Comparison of ENCODE assay signal across 9 cellular contexts in the genomic region with DNA sequence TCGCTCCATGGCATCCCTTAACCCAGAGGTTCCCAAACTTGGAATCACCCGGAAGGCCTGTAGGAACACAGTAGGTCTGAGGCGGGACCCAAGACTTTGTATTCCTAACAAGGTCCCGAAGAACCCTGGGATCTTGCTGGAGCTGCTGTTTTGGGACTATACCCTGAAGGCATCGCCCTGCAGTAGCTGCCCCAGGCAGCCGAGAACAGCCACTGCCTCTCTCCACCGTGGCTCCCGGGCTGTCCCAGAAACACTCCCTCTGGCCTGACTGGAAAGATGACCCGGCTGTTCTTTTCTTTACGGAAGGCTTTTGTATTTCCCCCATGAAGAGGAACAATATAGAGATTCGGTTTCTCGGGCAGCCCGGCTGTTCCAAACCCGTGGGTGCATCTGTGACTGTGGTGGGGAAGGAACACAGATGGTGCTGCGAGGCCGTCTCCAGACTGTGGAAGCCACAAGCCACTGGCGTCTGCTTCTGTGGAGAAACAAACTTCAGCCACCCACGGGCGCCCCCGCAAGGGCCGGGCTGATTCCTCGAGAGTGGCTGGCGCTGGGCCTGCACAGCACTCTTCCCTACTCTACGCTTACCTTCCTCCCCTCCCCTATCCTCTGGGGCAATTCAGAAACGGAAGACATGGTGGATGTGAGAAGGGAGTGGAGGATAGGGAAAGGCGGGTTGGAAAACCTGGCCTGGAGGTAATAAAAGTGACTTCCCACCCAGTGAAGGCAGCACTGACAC. TPM values are rescaled to one million over a fixed set of nuclear protein-coding genes. Genes with fewer than 3 reads are reported as not detected.
A peak's percentile ranks its signal among the peaks of the same experiment; 100 is the strongest.
DNase-seq lines count a peak whose midpoint lies in the region; ATAC-seq and TF ChIP-seq lines count a peak whose summit lies in the region.
"Had no signal": no experiment of that assay in that cellular context is flagged by ENCODE, and none has a peak within 500 bp of the region (broad histone marks: within the 10 kb centered on the region; RNA-seq: fewer than 3 reads in every experiment).

No MANE protein-coding gene starts in this region.

- H3K4me3 ChIP-seq in GM23338 (peak overlapping the region; percentile 10; the same call in 1 of the 2 replicates), skeletal muscle satellite cell (ENCODE audit: low read length) (peak overlapping the region; percentile 22)

- ATAC-seq in GM23338 (peak; percentile 74), left ventricle myocardium superior (peak; percentile 80), HG03025 (IDR thresholded peaks at IDR 0.05; ENCODE audit: low FRiP score, unreplicated experiment) (no peak), HG03521 (IDR thresholded peaks at IDR 0.05; ENCODE audit: unreplicated experiment) (no peak)

- H3K36me3 ChIP-seq in GM23338 (ENCODE audit: insufficient read depth) (no peaks in the 10 kb centered on the region), skeletal muscle satellite cell (ENCODE audit: insufficient read depth, low read length) (no peaks in the 10 kb centered on the region)

- peaks cover 13% of the 10 kb centered on the region for H3F3A ChIP-seq in GM23338 (replicated peaks; ENCODE audit: low read depth)

- peaks cover 3% of the 10 kb centered on the region; the same call in 1 of the 3 replicates for H3K9me3 Mint-ChIP-seq in GM23338
- H3K9me3 Mint-ChIP-seq: central memory CD8-positive, alpha-beta T cell had no signal

- H3K36me3 Mint-ChIP-seq in GM23338 (ENCODE audit: low read depth), result peaks cover 17% of the 10 kb centered on the region

- H3K4me1 ChIP-seq in GM23338 (ENCODE audit: insufficient read depth), result peaks cover 32% of the 10 kb centered on the region
- H3K4me1 ChIP-seq in skeletal muscle satellite cell (ENCODE audit: control insufficient read depth, insufficient read depth, low read length), result peaks cover 6% of the 10 kb centered on the region

- H3K4me3 Mint-ChIP-seq in GM23338, result peak overlapping the region; percentile 55
- H3K4me3 Mint-ChIP-seq: central memory CD8-positive, alpha-beta T cell had no signal

- peaks cover 13% of the 10 kb centered on the region for H3K9me2 ChIP-seq in GM23338 (ENCODE audit: insufficient read depth)

- peaks cover 14% of the 10 kb centered on the region for H3K79me2 ChIP-seq in GM23338 (replicated peaks; ENCODE audit: insufficient read depth)

- H2AFZ ChIP-seq in GM23338, result no peak overlapping the region

- DNase-seq in GM23338 (ENCODE audit: low spot score) (peak; percentile 90), left ventricle myocardium superior (peak; percentile 67), activated gamma-delta T cell (lab: John Stamatoyannopoulos, UW) (no peak)
- no peak for DNase-seq in effector CD4-positive, alpha-beta T cell

- TF ChIP-seq CTCF in GM23338 (conservative IDR thresholded peaks at IDR 0.05; ENCODE audit: low read depth in 2 of 2), result 0 out of 4 replicates have a peak, but pooled peaks of 1 of the 2 experiments have one; percentile 9

- no peaks in the 10 kb centered on the region for H3K9me3 ChIP-seq in skeletal muscle satellite cell (replicated peaks; ENCODE audit: low read length)

- no peaks in the 10 kb centered on the region for H4K20me1 ChIP-seq in GM23338 (replicated peaks; ENCODE audit: insufficient read depth)

- H3K4me1 Mint-ChIP-seq in GM23338, result peaks cover 50% of the 10 kb centered on the region
- H3K4me1 Mint-ChIP-seq: central memory CD8-positive, alpha-beta T cell had no signal

- peak overlapping the region; percentile 99 for H3K27ac ChIP-seq in GM23338 (ENCODE audit: low read depth)

- H3K27me3 ChIP-seq in GM23338 (ENCODE audit: insufficient read depth), result no peaks in the 10 kb centered on the region
- H3K27me3 ChIP-seq in skeletal muscle satellite cell (ENCODE audit: control insufficient read depth, insufficient read depth, low read length), result peaks cover 22% of the 10 kb centered on the region

- intact Hi-C loops in left ventricle myocardium superior (cut with micrococcal nuclease), result no loop called here

- peak overlapping the region; percentile 97 for H3K27ac Mint-ChIP-seq in GM23338

- H3K4me2 ChIP-seq in GM23338 (peak overlapping the region; percentile 67), skeletal muscle satellite cell (ENCODE audit: low read length) (peak overlapping the region; percentile 68)

- H3K9ac ChIP-seq in skeletal muscle satellite cell (ENCODE audit: low read depth, low read length), result no peak overlapping the region

- peaks cover 30% of the 10 kb centered on the region for H3K27me3 Mint-ChIP-seq in GM23338 (ENCODE audit: insufficient read depth, low read depth, poor library complexity)

TF ChIP-seq in GM23338, 12 proteins besides CTCF, POLR2A, EP300 and RAD21:
- TF ChIP-seq CREB1 (CRISPR knock-in tag; IDR thresholded peaks at IDR 0.05; ENCODE audit: low read depth) (0 out of 2 replicates have a peak, but pooled peaks have one; percentile 22), STAT1 (IDR thresholded peaks at IDR 0.05; ENCODE audit: unreplicated experiment) (no peak), POLR2AphosphoS5 (IDR thresholded peaks at IDR 0.05; ENCODE audit: low read depth) (peak; percentile 65; the same call in 1 of the 2 replicates)

TF ChIP-seq in PFSK-1, 5 proteins besides CTCF, POLR2A, EP300 and RAD21:
- TF ChIP-seq FOXP2 (optimal IDR thresholded peaks at IDR 0.05; ENCODE audit: borderline replicate concordance, extremely low read depth, extremely low read length, insufficient read depth) (no peak), TAF1 (IDR thresholded peaks at IDR 0.05; ENCODE audit: borderline replicate concordance, insufficient read depth, low read length) (peak; percentile 84; the same call in 1 of the 2 replicates), REST (IDR thresholded peaks at IDR 0.05; ENCODE audit: insufficient read depth in 1 of 2, low read depth in 2 of 2, low read length in 2 of 2) (peak in 1 of 2 experiments; percentile 30; a peak in 1 of 4 replicates), POLR2AphosphoS5 (IDR thresholded peaks at IDR 0.05; ENCODE audit: low read depth, low read length) (peak; percentile 69), SIN3A (IDR thresholded peaks at IDR 0.05; ENCODE audit: borderline replicate concordance, insufficient read depth, low read length) (peak; percentile 39; the same call in 1 of the 2 replicates)

RNA-seq across cellular contexts. Expression of gene VASH2, which starts 33.8 kb away (rescaled TPM):
- total RNA-seq in GM23338 (2014; rRNA removed; shearing (Covaris generic)), result 305 and 381 TPM in 2 replicates
- 129 and 136 TPM in 2 replicates for polyA plus RNA-seq in GM23338 (2016; fragmentation: Nextera tagmentation; extraction: Ambion mirVana)
- 7.0 TPM for polyA plus RNA-seq in PFSK-1 (2012; ENCODE audit: insufficient read length, low read depth)
- total RNA-seq in left ventricle myocardium superior, result 1.0 TPM
- 1.1 TPM in 1 of 2 replicates, not detected in the other for total RNA-seq in skeletal muscle satellite cell (2012; rRNA removed)

RNA-seq across cellular contexts. Expression of gene FLVCR1, which starts 58.5 kb away (rescaled TPM):
- total RNA-seq in GM23338 (2014; rRNA removed; shearing (Covaris generic)), result 93.5 and 103 TPM in 2 replicates
- 60.2 and 60.5 TPM in 2 replicates for polyA plus RNA-seq in GM23338 (2016; fragmentation: Nextera tagmentation; extraction: Ambion mirVana)
- polyA plus RNA-seq in PFSK-1 (2012; ENCODE audit: insufficient read length, low read depth), result 4.8 TPM
- total RNA-seq in left ventricle myocardium superior, result 2.0 TPM
- total RNA-seq in skeletal muscle satellite cell (2012; rRNA removed), result 8.6 and 12.5 TPM in 2 replicates

Comparison
In these comparisons a context has a peak if more than half of its experiments do, and no peak if none do; other contexts are left out.
1. ATAC-seq: peak in GM23338 (single experiment) and left ventricle myocardium superior (single experiment); none in HG03025 (single experiment) and HG03521 (single experiment).
2. DNase-seq: peak in GM23338 (single experiment) and left ventricle myocardium superior (single experiment); none in activated gamma-delta T cell (single experiment) and effector CD4-positive, alpha-beta T cell (single experiment).
3. RNA of gene VASH2, which starts 33.8 kb away (total RNA-seq): 305 to 381 TPM in GM23338; 1.0 TPM in left ventricle myocardium superior (single experiment); every median in the first group is over 100 times any median in the second.
4. RNA of gene FLVCR1, which starts 58.5 kb away (total RNA-seq): 93.5 to 103 TPM in GM23338; 2.0 TPM in left ventricle myocardium superior (single experiment); every median in the first group is over 10 times any median in the second.